ENCODE assay signal across 31 cellular contexts in genomic region chr1:7541629-7542028, GRCh38.
DNase-seq lines count a peak whose midpoint lies in the region; ATAC-seq and TF ChIP-seq lines count a peak whose summit lies in the region.
"Had no signal": no experiment of that assay in that cellular context is flagged by ENCODE, and none has a peak within 500 bp of the region (broad histone marks: within the 10 kb centered on the region; RNA-seq: fewer than 3 reads in every experiment).

No MANE protein-coding gene starts in this region.

- no peak overlapping the region for H3K27ac ChIP-seq in right atrium auricular region
- no peak overlapping the region for H3K27ac ChIP-seq in hepatocyte
- no peak overlapping the region for H3K27ac ChIP-seq in testis
- no peak overlapping the region for H3K27ac ChIP-seq in naive thymus-derived CD4-positive, alpha-beta T cell (ENCODE audit: low read depth, low read length)
- H3K27ac ChIP-seq: epithelial cell of prostate, foreskin keratinocyte, SK-N-MC, stomach, transverse colon had no signal

- 76% methylated on average over 11 of the region's 11 CpGs for WGBS in hepatocyte (ENCODE audit: low lambda C conversion rate, missing lambda C conversion rate)
- 49 to 59% methylated on average over 11 of the region's 11 CpGs for WGBS in testis, 2 donors

- H3K4me1 Mint-ChIP-seq in naive thymus-derived CD4-positive, alpha-beta T cell = no peaks in the 10 kb centered on the region
- H3K4me1 Mint-ChIP-seq: activated naive CD8-positive, alpha-beta T cell treated with anti-CD3 and anti-CD28 coated beads, Interleukin-2, amount 10 ng/mL, durations not matched to agents 7 days and 5 days; B cell; T-helper 17 cell had no signal

- H3K4me3 Mint-ChIP-seq in naive thymus-derived CD4-positive, alpha-beta T cell = no peak overlapping the region
- H3K4me3 Mint-ChIP-seq: activated CD8-positive, alpha-beta T cell treated with anti-CD3 and anti-CD28 coated beads for 36 hours; activated naive CD8-positive, alpha-beta T cell treated with anti-CD3 and anti-CD28 coated beads, Interleukin-2, amount 10 ng/mL, durations not matched to agents 7 days and 5 days; B cell; brain; CD8-positive, alpha-beta T cell; natural killer cell treated with Interleukin-12 subunit alpha and Interleukin-12 subunit beta and Interleukin-15 and Interleukin-18, amount 100 ng/mL, for 72 hours; T-helper 17 cell had no signal

- H3K36me3 ChIP-seq in right atrium auricular region (no peaks in the 10 kb centered on the region), hepatocyte (replicated peaks; ENCODE audit: insufficient read depth, low read depth) (no peaks in the 10 kb centered on the region), testis (ENCODE audit: low read depth, missing control alignments) (no peaks in the 10 kb centered on the region)
- H3K36me3 ChIP-seq in naive thymus-derived CD4-positive, alpha-beta T cell (ENCODE audit: control insufficient read depth in 2 of 3, insufficient read depth in 3 of 3, low read length in 3 of 3) = no peaks in the 10 kb centered on the region
- H3K36me3 ChIP-seq: stomach, transverse colon had no signal

- H3K27me3 Mint-ChIP-seq in naive thymus-derived CD4-positive, alpha-beta T cell = peaks cover 0 to 16% (median 6%) of the 10 kb centered on the region in 5 donors
- H3K27me3 Mint-ChIP-seq: activated naive CD8-positive, alpha-beta T cell treated with anti-CD3 and anti-CD28 coated beads, Interleukin-2, amount 10 ng/mL, durations not matched to agents 7 days and 5 days; brain had no signal

- POLR2A ChIA-PET in naive thymus-derived CD4-positive, alpha-beta T cell (lab: Charles Lee) = no interaction called here

- in situ Hi-C loops in astrocyte of the spinal cord (cut with HindIII; ENCODE audit: low sequenced_read_pairs) = no loop called here

- no peak overlapping the region for H2AFZ ChIP-seq in hepatocyte

- H3K79me2 ChIP-seq in hepatocyte = no peaks in the 10 kb centered on the region

- H3K9me3 Mint-ChIP-seq in naive thymus-derived CD4-positive, alpha-beta T cell = peaks cover 0 to 2% (median 0%) of the 10 kb centered on the region in 11 donors
- H3K9me3 Mint-ChIP-seq: activated CD8-positive, alpha-beta T cell treated with anti-CD3 and anti-CD28 coated beads for 36 hours; activated naive CD8-positive, alpha-beta T cell treated with anti-CD3 and anti-CD28 coated beads, Interleukin-2, amount 10 ng/mL, durations not matched to agents 7 days and 5 days; CD8-positive, alpha-beta T cell; natural killer cell treated with Interleukin-12 subunit alpha and Interleukin-12 subunit beta and Interleukin-15 and Interleukin-18, amount 100 ng/mL, for 72 hours had no signal

- no peak overlapping the region for H3K4me2 ChIP-seq in hepatocyte
- H3K4me2 ChIP-seq: A549 had no signal

- ATAC-seq in left cardiac atrium = peak in 1 of 2 donors; percentile 34
- ATAC-seq in naive thymus-derived CD4-positive, alpha-beta T cell = no peak
- ATAC-seq: A549; activated CD8-positive, alpha-beta T cell treated with anti-CD3 and anti-CD28 coated beads for 36 hours; CD8-positive, alpha-beta T cell; foreskin keratinocyte; natural killer cell treated with Interleukin-12 subunit alpha and Interleukin-12 subunit beta and Interleukin-15 and Interleukin-18, amount 100 ng/mL, for 72 hours; T-helper 17 cell had no signal

- H3K36me3 Mint-ChIP-seq in naive thymus-derived CD4-positive, alpha-beta T cell = no peaks in the 10 kb centered on the region
- H3K36me3 Mint-ChIP-seq: activated naive CD8-positive, alpha-beta T cell treated with anti-CD3 and anti-CD28 coated beads, Interleukin-2, amount 10 ng/mL, durations not matched to agents 7 days and 5 days; CD8-positive, alpha-beta T cell; natural killer cell treated with Interleukin-12 subunit alpha and Interleukin-12 subunit beta and Interleukin-15 and Interleukin-18, amount 100 ng/mL, for 72 hours had no signal

- H3K27me3 ChIP-seq in right atrium auricular region (no peaks in the 10 kb centered on the region), hepatocyte (no peaks in the 10 kb centered on the region), testis (no peaks in the 10 kb centered on the region)
- no peaks in the 10 kb centered on the region for H3K27me3 ChIP-seq in naive thymus-derived CD4-positive, alpha-beta T cell (ENCODE audit: control insufficient read depth in 2 of 2, insufficient read depth in 2 of 2, low read length in 2 of 2)
- H3K27me3 ChIP-seq: transverse colon had no signal

- no peak for TF ChIP-seq CTCF in right atrium auricular region (IDR thresholded peaks at IDR 0.05)
- no peak for TF ChIP-seq CTCF in astrocyte of the spinal cord (IDR thresholded peaks at IDR 0.05; ENCODE audit: low read depth, low read length)
- TF ChIP-seq CTCF in hepatocyte (IDR thresholded peaks at IDR 0.05; ENCODE audit: poor library complexity) = no peak
- no peak for TF ChIP-seq CTCF in testis (IDR thresholded peaks at IDR 0.05)

- no peak for TF ChIP-seq POLR2A in testis (IDR thresholded peaks at IDR 0.05)

- H4K20me1 ChIP-seq in hepatocyte (ENCODE audit: insufficient read depth, poor library complexity, severe bottlenecking) = no peaks in the 10 kb centered on the region

- intact Hi-C loops in left cardiac atrium (cut with DNase I) (no loop called here), testis (cut with DNase I; ENCODE audit: low total_unique reads) (no loop called here)
- intact Hi-C loops in naive thymus-derived CD4-positive, alpha-beta T cell (cut with micrococcal nuclease) = no loop called here

- DNase-seq in left cardiac atrium = peak; percentile 17
- DNase-seq in right atrium auricular region (ENCODE audit: low spot score) = no peak
- peak; percentile 40 for DNase-seq in astrocyte of the spinal cord (ENCODE audit: low read depth, low spot score)
- DNase-seq in hepatocyte (ENCODE audit: low spot score) = peak; percentile 38
- peak; percentile 69 for DNase-seq in testis
- no peak for DNase-seq in RKO (ENCODE audit: low spot score)
- DNase-seq in naive thymus-derived CD4-positive, alpha-beta T cell = no peak
- DNase-seq in A172 (ENCODE audit: low spot score) = no peak
- DNase-seq: activated CD8-positive, alpha-beta T cell treated with anti-CD3 and anti-CD28 coated beads for 36 hours; activated naive CD8-positive, alpha-beta T cell treated with anti-CD3 and anti-CD28 coated beads, Interleukin-2, amount 10 ng/mL, durations not matched to agents 7 days and 5 days; CD8-positive, alpha-beta T cell; DMS 273 treated with DMSO at 0.1 percent for 48 hours; effector CD4-positive, alpha-beta T cell; foreskin keratinocyte; H7; KG1; NCI-H1417 treated with DMSO at 0.1 percent for 48 hours; NCI-H2081; NCI-H226; NCI-H748 treated with DMSO at 0.1 percent for 48 hours; small intestine; stimulated activated CD4-positive, alpha-beta T cell treated with anti-CD3 and anti-CD28 coated beads, Interleukin-2, amount 100 ng/mL, for 24 hours; stomach; T-helper 17 cell; transverse colon had no signal

- H3K27ac Mint-ChIP-seq in naive thymus-derived CD4-positive, alpha-beta T cell = no peak overlapping the region
- H3K27ac Mint-ChIP-seq: activated CD8-positive, alpha-beta T cell treated with anti-CD3 and anti-CD28 coated beads for 36 hours; activated naive CD8-positive, alpha-beta T cell treated with anti-CD3 and anti-CD28 coated beads, Interleukin-2, amount 10 ng/mL, durations not matched to agents 7 days and 5 days; B cell; CD8-positive, alpha-beta T cell; natural killer cell treated with Interleukin-12 subunit alpha and Interleukin-12 subunit beta and Interleukin-15 and Interleukin-18, amount 100 ng/mL, for 72 hours; T-helper 17 cell had no signal

- CTCF ChIA-PET in naive thymus-derived CD4-positive, alpha-beta T cell (lab: Charles Lee) = no interaction called here

- H3K4me1 ChIP-seq in right atrium auricular region = no peaks in the 10 kb centered on the region
- H3K4me1 ChIP-seq in hepatocyte (ENCODE audit: insufficient read depth) = no peaks in the 10 kb centered on the region
- peaks cover 9% of the 10 kb centered on the region for H3K4me1 ChIP-seq in testis
- no peaks in the 10 kb centered on the region for H3K4me1 ChIP-seq in naive thymus-derived CD4-positive, alpha-beta T cell (ENCODE audit: control insufficient read depth in 2 of 2, insufficient read depth in 2 of 2, low read length in 2 of 2)
- H3K4me1 ChIP-seq: foreskin keratinocyte, stomach, transverse colon had no signal

- H3K4me3 ChIP-seq in right atrium auricular region (no peak overlapping the region), astrocyte of the spinal cord (ENCODE audit: low read depth, low read length) (no peak overlapping the region), hepatocyte (no peak overlapping the region), testis (no peak overlapping the region)
- no peak overlapping the region for H3K4me3 ChIP-seq in naive thymus-derived CD4-positive, alpha-beta T cell (ENCODE audit: low read length)
- H3K4me3 ChIP-seq: A549, SK-N-MC, stomach, transverse colon had no signal

- no peaks in the 10 kb centered on the region for H3K9me3 ChIP-seq in right atrium auricular region
- H3K9me3 ChIP-seq in hepatocyte (ENCODE audit: low read depth) = no peaks in the 10 kb centered on the region
- no peaks in the 10 kb centered on the region for H3K9me3 ChIP-seq in testis
- no peaks in the 10 kb centered on the region for H3K9me3 ChIP-seq in naive thymus-derived CD4-positive, alpha-beta T cell (ENCODE audit: control insufficient read depth in 2 of 3, low read length in 3 of 3)
- H3K9me3 ChIP-seq: A549, stomach, transverse colon had no signal

- H3K9me2 ChIP-seq in hepatocyte (replicated peaks; ENCODE audit: insufficient read depth) = no peaks in the 10 kb centered on the region

Comparison
In these comparisons a context has a peak if more than half of its experiments do, and no peak if none do; other contexts are left out.
1. DNase-seq: peak in left cardiac atrium (single experiment), astrocyte of the spinal cord (single experiment), hepatocyte (single experiment) and testis (single experiment); none in right atrium auricular region (single experiment), RKO (single experiment), naive thymus-derived CD4-positive, alpha-beta T cell (0 of 9) and A172 (single experiment).